Comparison of ENCODE assay signal across 26 cellular contexts in genomic region chr18:51011709-51012108, GRCh38.
"Had no signal": no experiment of that assay in that cellular context is flagged by ENCODE, and none has a peak within 500 bp of the region (broad histone marks: within the 10 kb centered on the region; RNA-seq: fewer than 3 reads in every experiment).

No MANE protein-coding gene starts in this region.

- H3K27ac ChIP-seq: brain microvascular endothelial cell had no signal

- DNase-seq: activated CD4-positive, alpha-beta T cell treated with anti-CD3 and anti-CD28 coated beads, Interleukin-2, amount 10 ng/mL, durations not matched to agents 24 days and 14 days; activated CD4-positive, alpha-beta T cell treated with anti-CD3 and anti-CD28 coated beads, Interleukin-2, amount 50 U/mL, for 4 hours; activated CD8-positive, alpha-beta T cell treated with anti-CD3 and anti-CD28 coated beads for 36 hours; activated effector memory CD4-positive, alpha-beta T cell treated with anti-CD3 and anti-CD28 coated beads, Interleukin-2, amount 50 U/mL, for 16 hours; activated naive CD4-positive, alpha-beta T cell; activated naive CD4-positive, alpha-beta T cell treated with anti-CD3 and anti-CD28 coated beads, Interleukin-2, amount 50 U/mL, for 16 hours; activated naive CD8-positive, alpha-beta T cell treated with anti-CD3 and anti-CD28 coated beads for 36 hours; activated T-cell treated with anti-CD3 and anti-CD28 coated beads, Interleukin-2, amount 50 U/mL, for 1 hour; activated T-cell treated with anti-CD3 and anti-CD28 coated beads, Interleukin-2, amount 50 U/mL, for 72 hours; amniotic stem cell; aorta; brain microvascular endothelial cell; central memory CD4-positive, alpha-beta T cell; NCI-H1105; NCI-H1417 treated with DMSO at 0.1 percent for 48 hours; NCI-H187 treated with DMSO at 0.1 percent for 48 hours; NCI-H2081; NCI-H2171 treated with DMSO at 0.1 percent for 48 hours; NCI-H2227 treated with DMSO at 0.1 percent for 48 hours; NCI-H446; NCI-H524; Right ventricle myocardium superior; SW 1271; T-helper 1 cell; T-helper 2 cell; T-helper 9 cell had no signal

- H3K27me3 ChIP-seq: brain microvascular endothelial cell had no signal

- H3K36me3 ChIP-seq: brain microvascular endothelial cell had no signal
